ENCODE assay signal across 1 cellular context in genomic region chr11:115342142-115342541, GRCh38.
TF ChIP-seq lines count a peak whose summit lies in the region.

No MANE protein-coding gene starts in this region.

TF ChIP-seq in HEK293, 187 proteins besides CTCF, POLR2A, EP300 and RAD21 (continued from another document):
- no peak for TF ChIP-seq ZNF280D (tag by site-specific recombination; IDR thresholded peaks at IDR 0.05)
